8 cellular contexts compared by ENCODE assay signal in the genomic region with DNA sequence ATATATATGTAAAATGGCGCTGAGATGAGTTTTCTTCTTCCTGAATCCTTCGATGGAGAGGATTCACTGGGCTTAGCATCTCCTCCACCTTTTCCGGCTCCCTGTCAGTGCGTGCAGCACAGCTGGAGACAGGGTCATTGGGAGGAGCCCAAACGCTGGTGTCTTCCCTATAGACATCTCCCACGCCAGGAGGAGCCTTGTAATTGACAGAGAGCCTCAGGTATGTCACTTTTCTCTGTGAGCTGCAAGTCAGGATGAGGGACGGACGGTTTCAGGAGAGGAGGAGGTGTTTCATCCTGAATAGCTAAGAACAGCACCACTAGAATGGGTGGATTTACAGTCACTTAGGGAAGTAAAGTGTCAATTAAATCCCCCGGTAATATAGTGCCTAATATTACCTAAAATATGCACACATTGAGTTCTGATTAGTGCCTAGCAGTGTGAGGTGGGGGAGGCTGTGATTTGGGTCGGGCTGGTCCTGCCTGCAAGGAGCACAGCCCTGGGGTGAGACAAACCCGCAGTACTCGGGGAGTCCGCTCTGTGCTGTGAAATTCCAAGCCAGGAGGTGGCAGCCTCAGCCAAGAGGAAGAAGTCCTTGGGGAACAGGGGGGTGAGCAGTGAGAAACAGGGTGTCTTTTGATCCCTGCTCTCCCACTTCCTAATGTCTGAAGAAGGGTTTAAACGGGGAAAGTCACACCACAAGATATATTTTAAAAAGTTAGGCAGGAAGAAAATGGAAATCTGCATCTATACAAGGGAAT.
DNase-seq lines count a peak whose midpoint lies in the region; ATAC-seq, FAIRE-seq and TF ChIP-seq lines count a peak whose summit lies in the region.

No MANE protein-coding gene starts in this region.

- DNase-seq in AG09319 (ENCODE audit: extremely low read depth, low read depth) (no peak), H54 (ENCODE audit: insufficient read length, low spot score) (peak; percentile 36), ecto neural progenitor cell (ENCODE audit: low spot score) (peak; percentile 71), medulla oblongata (ENCODE audit: extremely low spot score) (peak; percentile 73)

- no peak for FAIRE-seq in H54 (lab: Jason Lieb, UNC)

- TF ChIP-seq CTCF in AG09319 (IDR thresholded peaks at IDR 0.05; ENCODE audit: low read depth, low read length) = peak; percentile 60

- ATAC-seq in SK-N-SH treated with all-trans-retinoic acid at 6 μM for 48 hours (peak; percentile 81), HG02981 (IDR thresholded peaks at IDR 0.05; ENCODE audit: unreplicated experiment) (no peak), GM18505 (IDR thresholded peaks at IDR 0.05; ENCODE audit: unreplicated experiment) (no peak), HG03045 (IDR thresholded peaks at IDR 0.05; ENCODE audit: unreplicated experiment) (no peak)

- TF ChIP-seq POLR2A in H54 (IDR thresholded peaks at IDR 0.05; ENCODE audit: low read depth, low read length) (no peak), GM18505 (IDR thresholded peaks at IDR 0.05; ENCODE audit: borderline replicate concordance, extremely low read depth, insufficient read depth, insufficient read length) (no peak)

TF ChIP-seq in SK-N-SH treated with all-trans-retinoic acid at 6 μM for 48 hours, 23 proteins besides CTCF, POLR2A, EP300 and RAD21:
- no peak for TF ChIP-seq SNAI2 (CRISPR knock-in tag; IDR thresholded peaks at IDR 0.05)
- TF ChIP-seq, protein P1, sequence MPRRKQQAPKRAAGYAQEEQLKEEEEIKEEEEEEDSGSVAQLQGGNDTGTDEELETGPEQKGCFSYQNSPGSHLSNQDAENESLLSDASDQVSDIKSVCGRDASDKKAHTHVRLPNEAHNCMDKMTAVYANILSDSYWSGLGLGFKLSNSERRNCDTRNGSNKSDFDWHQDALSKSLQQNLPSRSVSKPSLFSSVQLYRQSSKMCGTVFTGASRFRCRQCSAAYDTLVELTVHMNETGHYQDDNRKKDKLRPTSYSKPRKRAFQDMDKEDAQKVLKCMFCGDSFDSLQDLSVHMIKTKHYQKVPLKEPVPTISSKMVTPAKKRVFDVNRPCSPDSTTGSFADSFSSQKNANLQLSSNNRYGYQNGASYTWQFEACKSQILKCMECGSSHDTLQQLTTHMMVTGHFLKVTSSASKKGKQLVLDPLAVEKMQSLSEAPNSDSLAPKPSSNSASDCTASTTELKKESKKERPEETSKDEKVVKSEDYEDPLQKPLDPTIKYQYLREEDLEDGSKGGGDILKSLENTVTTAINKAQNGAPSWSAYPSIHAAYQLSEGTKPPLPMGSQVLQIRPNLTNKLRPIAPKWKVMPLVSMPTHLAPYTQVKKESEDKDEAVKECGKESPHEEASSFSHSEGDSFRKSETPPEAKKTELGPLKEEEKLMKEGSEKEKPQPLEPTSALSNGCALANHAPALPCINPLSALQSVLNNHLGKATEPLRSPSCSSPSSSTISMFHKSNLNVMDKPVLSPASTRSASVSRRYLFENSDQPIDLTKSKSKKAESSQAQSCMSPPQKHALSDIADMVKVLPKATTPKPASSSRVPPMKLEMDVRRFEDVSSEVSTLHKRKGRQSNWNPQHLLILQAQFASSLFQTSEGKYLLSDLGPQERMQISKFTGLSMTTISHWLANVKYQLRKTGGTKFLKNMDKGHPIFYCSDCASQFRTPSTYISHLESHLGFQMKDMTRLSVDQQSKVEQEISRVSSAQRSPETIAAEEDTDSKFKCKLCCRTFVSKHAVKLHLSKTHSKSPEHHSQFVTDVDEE (CRISPR knock-in tag; IDR thresholded peaks at IDR 0.05) = no peak
- TF ChIP-seq RARB (CRISPR knock-in tag; IDR thresholded peaks at IDR 0.05) = no peak
- TF ChIP-seq, protein P2, sequence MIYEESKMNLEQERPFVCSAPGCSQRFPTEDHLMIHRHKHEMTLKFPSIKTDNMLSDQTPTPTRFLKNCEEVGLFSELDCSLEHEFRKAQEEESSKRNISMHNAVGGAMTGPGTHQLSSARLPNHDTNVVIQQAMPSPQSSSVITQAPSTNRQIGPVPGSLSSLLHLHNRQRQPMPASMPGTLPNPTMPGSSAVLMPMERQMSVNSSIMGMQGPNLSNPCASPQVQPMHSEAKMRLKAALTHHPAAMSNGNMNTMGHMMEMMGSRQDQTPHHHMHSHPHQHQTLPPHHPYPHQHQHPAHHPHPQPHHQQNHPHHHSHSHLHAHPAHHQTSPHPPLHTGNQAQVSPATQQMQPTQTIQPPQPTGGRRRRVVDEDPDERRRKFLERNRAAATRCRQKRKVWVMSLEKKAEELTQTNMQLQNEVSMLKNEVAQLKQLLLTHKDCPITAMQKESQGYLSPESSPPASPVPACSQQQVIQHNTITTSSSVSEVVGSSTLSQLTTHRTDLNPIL (CRISPR knock-in tag; IDR thresholded peaks at IDR 0.05; ENCODE audit: low read depth) = no peak
- TF ChIP-seq POU6F1 (CRISPR knock-in tag; IDR thresholded peaks at IDR 0.05; ENCODE audit: borderline replicate concordance, low read depth) = no peak
- no peak for TF ChIP-seq CSRNP3 (CRISPR knock-in tag; IDR thresholded peaks at IDR 0.05)
- no peak for TF ChIP-seq ISL1 (CRISPR knock-in tag; IDR thresholded peaks at IDR 0.05)
- TF ChIP-seq ZFP3 (CRISPR knock-in tag; IDR thresholded peaks at IDR 0.05) = no peak
- no peak for TF ChIP-seq TOX (CRISPR knock-in tag; IDR thresholded peaks at IDR 0.05; ENCODE audit: borderline replicate concordance)
- TF ChIP-seq, protein P3, sequence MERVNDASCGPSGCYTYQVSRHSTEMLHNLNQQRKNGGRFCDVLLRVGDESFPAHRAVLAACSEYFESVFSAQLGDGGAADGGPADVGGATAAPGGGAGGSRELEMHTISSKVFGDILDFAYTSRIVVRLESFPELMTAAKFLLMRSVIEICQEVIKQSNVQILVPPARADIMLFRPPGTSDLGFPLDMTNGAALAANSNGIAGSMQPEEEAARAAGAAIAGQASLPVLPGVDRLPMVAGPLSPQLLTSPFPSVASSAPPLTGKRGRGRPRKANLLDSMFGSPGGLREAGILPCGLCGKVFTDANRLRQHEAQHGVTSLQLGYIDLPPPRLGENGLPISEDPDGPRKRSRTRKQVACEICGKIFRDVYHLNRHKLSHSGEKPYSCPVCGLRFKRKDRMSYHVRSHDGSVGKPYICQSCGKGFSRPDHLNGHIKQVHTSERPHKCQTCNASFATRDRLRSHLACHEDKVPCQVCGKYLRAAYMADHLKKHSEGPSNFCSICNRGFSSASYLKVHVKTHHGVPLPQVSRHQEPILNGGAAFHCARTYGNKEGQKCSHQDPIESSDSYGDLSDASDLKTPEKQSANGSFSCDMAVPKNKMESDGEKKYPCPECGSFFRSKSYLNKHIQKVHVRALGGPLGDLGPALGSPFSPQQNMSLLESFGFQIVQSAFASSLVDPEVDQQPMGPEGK (CRISPR knock-in tag; IDR thresholded peaks at IDR 0.05; ENCODE audit: borderline replicate concordance) = no peak
